ENCODE assay signal across 22 cellular contexts in the genomic region with DNA sequence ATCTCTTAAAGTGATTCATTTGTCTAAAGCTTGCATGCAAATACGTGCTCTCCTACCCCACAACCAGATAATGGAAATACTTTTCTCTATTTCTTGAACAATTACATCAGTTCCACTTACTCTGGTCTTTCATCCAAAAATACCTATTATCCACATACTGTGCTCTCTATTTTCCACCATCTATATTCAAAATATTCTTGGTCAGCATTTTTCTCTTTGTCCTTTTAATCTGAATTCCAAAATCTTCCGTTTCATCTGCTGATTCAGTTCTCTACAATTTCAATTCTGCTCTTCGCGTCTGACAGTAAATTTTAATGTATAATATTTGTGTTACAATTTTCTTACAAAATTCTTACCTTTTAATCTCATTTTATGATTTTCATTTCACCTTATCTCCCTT.
DNase-seq lines count a peak whose midpoint lies in the region; ATAC-seq, FAIRE-seq and TF ChIP-seq lines count a peak whose summit lies in the region.
"Had no signal": no experiment of that assay in that cellular context is flagged by ENCODE, and none has a peak within 500 bp of the region (broad histone marks: within the 10 kb centered on the region; RNA-seq: fewer than 3 reads in every experiment).

No MANE protein-coding gene starts in this region.

- POLR2A ChIA-PET in A549 (lab: Yijun Ruan, JAX), result no interaction called here
- POLR2A ChIA-PET in K562 (lab: Yijun Ruan, JAX), result interaction anchor here (0.9 kb wide), 1 partner anchor 139 kb away, joined by 3 read pairs; no protein-coding TSS in a partner anchor

- WGBS in A549 (ENCODE audit: missing lambda C conversion rate), result 2% methylated on average over 4 of the region's 4 CpGs
- 0% methylated on average over 4 of the region's 4 CpGs for WGBS in K562 (ENCODE audit: insufficient coverage, low coverage, missing lambda C conversion rate)

- peaks cover 16% of the 10 kb centered on the region; the same call in 2 of the 3 replicates for H3K36me3 Mint-ChIP-seq in GM23338 (ENCODE audit: low read depth)
- H3K36me3 Mint-ChIP-seq: CD8-positive, alpha-beta T cell had no signal

- H2AFZ ChIP-seq in GM23338 (peak overlapping the region; percentile 8; the same call in 1 of the 2 replicates), K562 (ENCODE audit: low read depth, low read length) (no peak overlapping the region)

- FAIRE-seq in A549 (lab: Jason Lieb, UNC), result no peak
- FAIRE-seq in K562 (lab: Jason Lieb, UNC), result no peak
- FAIRE-seq: A204.1, D721Med, G401.6, GM12891, GM19239 had no signal

- no peak overlapping the region for H3K9ac ChIP-seq in K562 (ENCODE audit: insufficient read depth in 1 of 2, low read depth in 2 of 2, low read length in 2 of 2)
- H3K9ac ChIP-seq: BLaER1 treated with 17β-estradiol and CSF1 and Interleukin-3, amounts not matched to agents 10 nM and 100 nM had no signal

- 0 out of 2 replicates have a peak, but pooled peaks cover 4% of the 10 kb centered on the region for H3K36me3 ChIP-seq in GM23338 (ENCODE audit: insufficient read depth)
- no peaks in the 10 kb centered on the region for H3K36me3 ChIP-seq in K562 (ENCODE audit: control insufficient read depth, insufficient read depth, low read length)
- H3K36me3 ChIP-seq in H7 (replicated peaks; ENCODE audit: control insufficient read depth, insufficient read depth, low read length), result no peaks in the 10 kb centered on the region

- in situ Hi-C loops in K562 (cut with MboI), result no loop called here

- H3K4me1 ChIP-seq in A549 (no peaks in the 10 kb centered on the region), GM23338 (ENCODE audit: insufficient read depth) (no peaks in the 10 kb centered on the region), K562 (replicated peaks in 1 of 2; ENCODE audit: control insufficient read depth in 2 of 2, insufficient read depth in 2 of 2, low read length in 2 of 2) (no peaks in the 10 kb centered on the region)
- H3K4me1 ChIP-seq: Caco-2 had no signal

- H3K27me3 ChIP-seq in GM23338 (ENCODE audit: insufficient read depth), result no peaks in the 10 kb centered on the region
- no peaks in the 10 kb centered on the region for H3K27me3 ChIP-seq in K562 (ENCODE audit: control insufficient read depth in 2 of 2, insufficient read depth in 2 of 2, low read length in 2 of 2)
- H3K27me3 ChIP-seq in H7 (ENCODE audit: control insufficient read depth, insufficient read depth, low read length), result no peaks in the 10 kb centered on the region
- H3K27me3 ChIP-seq: BLaER1 treated with 17β-estradiol and CSF1 and Interleukin-3, amounts not matched to agents 10 nM and 100 nM had no signal

- TF ChIP-seq RAD21 in A549 (conservative IDR thresholded peaks at IDR 0.05 in 1 of 2, IDR thresholded peaks at IDR 0.05 in 1 of 2) (no peak), K562 (CRISPR knock-in tag; conservative IDR thresholded peaks at IDR 0.05 in 1 of 2, IDR thresholded peaks at IDR 0.05 in 1 of 2) (no peak)

- no peaks in the 10 kb centered on the region for H3K9me3 ChIP-seq in A549
- H3K9me3 ChIP-seq in K562 (replicated peaks; ENCODE audit: control insufficient read depth, insufficient read depth, low read depth, low read length), result no peaks in the 10 kb centered on the region
- H3K9me3 ChIP-seq: Caco-2 had no signal

- intact Hi-C loops in K562 (cut with micrococcal nuclease), result no loop called here

- peaks cover 4% of the 10 kb centered on the region; the same call in 1 of the 2 replicates for H3K9me2 ChIP-seq in GM23338 (ENCODE audit: insufficient read depth)

- TF ChIP-seq POLR2A in A549 (IDR thresholded peaks at IDR 0.05; ENCODE audit: low read length), result no peak
- TF ChIP-seq POLR2A in K562 (conservative IDR thresholded peaks at IDR 0.05), result no peak

- no peak overlapping the region for H3K4me3 Mint-ChIP-seq in GM23338
- H3K4me3 Mint-ChIP-seq: B cell; CD4-positive, alpha-beta T cell; CD8-positive, alpha-beta T cell had no signal

- H3F3A ChIP-seq in GM23338 (replicated peaks; ENCODE audit: low read depth), result no peaks in the 10 kb centered on the region

- DNase-seq in A549 (ENCODE audit: low read depth in 1 of 2, low spot score in 1 of 2) (no peak), GM23338 (ENCODE audit: low spot score) (no peak), K562 (ENCODE audit: extremely low read depth in 1 of 4, low spot score in 3 of 4) (no peak), H7 (no peak), NCI-H69 (lab: John Stamatoyannopoulos, UW) (no peak)
- no peak for DNase-seq in NK-92 treated with Interleukin-12 subunit alpha and Interleukin-12 subunit beta, amount 100 ng/mL, for 24 hours (lab: John Stamatoyannopoulos, UW)
- DNase-seq: 8988T; AML-193; Caco-2; Calu3; CD4-positive, alpha-beta T cell; CD8-positive, alpha-beta T cell; DMS79 treated with DMSO at 0.1 percent for 48 hours; GF-D8 had no signal

- H3K4me3 ChIP-seq in A549, result no peak overlapping the region
- H3K4me3 ChIP-seq in GM23338, result no peak overlapping the region
- no peak overlapping the region for H3K4me3 ChIP-seq in K562
- H3K4me3 ChIP-seq in H7 (ENCODE audit: insufficient read depth, low read depth, low read length), result no peak overlapping the region
- H3K4me3 ChIP-seq: BLaER1 treated with 17β-estradiol and CSF1 and Interleukin-3, amounts not matched to agents 10 nM and 100 nM had no signal

- CTCF ChIA-PET in A549 (lab: Yijun Ruan, JAX) (no interaction called here), K562 (lab: Yijun Ruan, JAX; ENCODE audit: low intra/inter-chr PET ratio) (no interaction called here)

- H3K79me2 ChIP-seq in GM23338 (replicated peaks; ENCODE audit: insufficient read depth) (no peaks in the 10 kb centered on the region), K562 (ENCODE audit: control insufficient read depth, insufficient read depth, low read length) (no peaks in the 10 kb centered on the region)

- H4K20me1 ChIP-seq in GM23338 (replicated peaks; ENCODE audit: insufficient read depth), result no peaks in the 10 kb centered on the region
- no peaks in the 10 kb centered on the region for H4K20me1 ChIP-seq in K562 (replicated peaks; ENCODE audit: control insufficient read depth, insufficient read depth, low read length)
- H4K20me1 ChIP-seq: BLaER1 treated with 17β-estradiol and CSF1 and Interleukin-3, amounts not matched to agents 10 nM and 100 nM had no signal

- no peaks in the 10 kb centered on the region for H3K9me1 ChIP-seq in K562 (ENCODE audit: control insufficient read depth, insufficient read depth, low read length)

- no peak for TF ChIP-seq CTCF in A549 (IDR thresholded peaks at IDR 0.05)
- TF ChIP-seq CTCF in GM23338 (conservative IDR thresholded peaks at IDR 0.05; ENCODE audit: low read depth in 2 of 2), result no peak
- no peak for TF ChIP-seq CTCF in K562 (IDR thresholded peaks at IDR 0.05 in 2 of 3, conservative IDR thresholded peaks at IDR 0.05 in 1 of 3; ENCODE audit: insufficient read depth in 2 of 3, low read depth in 1 of 3, low read length in 3 of 3)

- peaks cover 23% of the 10 kb centered on the region for H3K9me3 Mint-ChIP-seq in GM23338

- TF ChIP-seq EP300 in A549 (IDR thresholded peaks at IDR 0.05) (no peak), K562 (IDR thresholded peaks at IDR 0.05; ENCODE audit: low read length) (no peak)

- BruUV-seq in K562 (replicated peaks; lab: Mats Ljungman, UMichigan), result no TSS peak

- ATAC-seq in A549 (no peak), GM23338 (no peak), K562 (no peak)
- ATAC-seq: CD8-positive, alpha-beta T cell had no signal

- H3K27ac ChIP-seq in A549 (no peak overlapping the region), GM23338 (ENCODE audit: low read depth) (no peak overlapping the region), K562 (ENCODE audit: extremely low read depth, low read depth, low read length) (no peak overlapping the region)
- H3K27ac ChIP-seq: BLaER1 treated with 17β-estradiol and CSF1 and Interleukin-3, amounts not matched to agents 10 nM and 100 nM; C4-2B had no signal

- H3K4me2 ChIP-seq in A549, result no peak overlapping the region
- H3K4me2 ChIP-seq in GM23338, result no peak overlapping the region
- H3K4me2 ChIP-seq in K562 (ENCODE audit: insufficient read depth, low read length), result no peak overlapping the region

- no peaks in the 10 kb centered on the region for H3K27me3 Mint-ChIP-seq in GM23338 (ENCODE audit: insufficient read depth, low read depth, poor library complexity)
- H3K27me3 Mint-ChIP-seq: B cell had no signal

- H3K4me1 Mint-ChIP-seq in GM23338, result no peaks in the 10 kb centered on the region
- H3K4me1 Mint-ChIP-seq: B cell had no signal

- no peak overlapping the region for H3K27ac Mint-ChIP-seq in GM23338
- H3K27ac Mint-ChIP-seq: B cell; CD4-positive, alpha-beta T cell; CD8-positive, alpha-beta T cell had no signal

TF ChIP-seq in A549, 52 proteins besides CTCF, POLR2A, EP300 and RAD21:
- no peak for TF ChIP-seq FOSB (CRISPR knock-in tag; IDR thresholded peaks at IDR 0.05)
- TF ChIP-seq SMC3 (IDR thresholded peaks at IDR 0.05), result no peak
- TF ChIP-seq MAFK (IDR thresholded peaks at IDR 0.05; ENCODE audit: partially characterized antibody), result peak; percentile 82
- TF ChIP-seq RFX5 (IDR thresholded peaks at IDR 0.05), result no peak

TF ChIP-seq in GM23338, 12 proteins besides CTCF, POLR2A, EP300 and RAD21 (continues in another document):
- no peak for TF ChIP-seq ZNF331 (CRISPR knock-in tag; IDR thresholded peaks at IDR 0.05; ENCODE audit: low read depth)
- no peak for TF ChIP-seq CREB1 (CRISPR knock-in tag; IDR thresholded peaks at IDR 0.05; ENCODE audit: low read depth)
- TF ChIP-seq EZH2phosphoT487 (IDR thresholded peaks at IDR 0.05; ENCODE audit: unreplicated experiment), result no peak
- TF ChIP-seq ZNF114 (CRISPR knock-in tag; IDR thresholded peaks at IDR 0.05), result no peak
- no peak for TF ChIP-seq JUNB (IDR thresholded peaks at IDR 0.05; ENCODE audit: unreplicated experiment)

TF ChIP-seq in K562, 482 proteins besides CTCF, POLR2A, EP300 and RAD21 (continues in another document):
- peak; percentile 64 for TF ChIP-seq MAFK (IDR thresholded peaks at IDR 0.05; ENCODE audit: low read length)
- no peak for TF ChIP-seq SNIP1 (IDR thresholded peaks at IDR 0.05; ENCODE audit: low read depth)
- TF ChIP-seq, protein P1, sequence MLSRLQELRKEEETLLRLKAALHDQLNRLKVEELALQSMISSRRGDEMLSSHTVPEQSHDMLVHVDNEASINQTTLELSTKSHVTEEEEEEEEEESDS (CRISPR knock-in tag; IDR thresholded peaks at IDR 0.05), result no peak
- TF ChIP-seq C11orf30 (IDR thresholded peaks at IDR 0.05; ENCODE audit: low read depth), result peak; percentile 81
- peak; percentile 90 for TF ChIP-seq ZNF316 (IDR thresholded peaks at IDR 0.05)
- TF ChIP-seq, protein P2, sequence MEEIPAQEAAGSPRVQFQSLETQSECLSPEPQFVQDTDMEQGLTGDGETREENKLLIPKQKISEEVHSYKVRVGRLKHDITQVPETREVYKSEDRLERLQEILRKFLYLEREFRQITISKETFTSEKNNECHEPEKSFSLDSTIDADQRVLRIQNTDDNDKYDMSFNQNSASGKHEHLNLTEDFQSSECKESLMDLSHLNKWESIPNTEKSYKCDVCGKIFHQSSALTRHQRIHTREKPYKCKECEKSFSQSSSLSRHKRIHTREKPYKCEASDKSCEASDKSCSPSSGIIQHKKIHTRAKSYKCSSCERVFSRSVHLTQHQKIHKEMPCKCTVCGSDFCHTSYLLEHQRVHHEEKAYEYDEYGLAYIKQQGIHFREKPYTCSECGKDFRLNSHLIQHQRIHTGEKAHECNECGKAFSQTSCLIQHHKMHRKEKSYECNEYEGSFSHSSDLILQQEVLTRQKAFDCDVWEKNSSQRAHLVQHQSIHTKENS (CRISPR knock-in tag; IDR thresholded peaks at IDR 0.05), result no peak
- TF ChIP-seq MAFF (IDR thresholded peaks at IDR 0.05; ENCODE audit: low read length), result peak; percentile 69
- peak; percentile 64 for TF ChIP-seq MAFG (tag; conservative IDR thresholded peaks at IDR 0.05)
